In genomic region chr9:8514760-8515159, GRCh38 we compare ENCODE assay signal across 18 cellular contexts.
DNase-seq lines count a peak whose midpoint lies in the region; ATAC-seq and TF ChIP-seq lines count a peak whose summit lies in the region.
"Had no signal": no experiment of that assay in that cellular context is flagged by ENCODE, and none has a peak within 500 bp of the region (broad histone marks: within the 10 kb centered on the region; RNA-seq: fewer than 3 reads in every experiment).

No MANE protein-coding gene starts in this region.

- no peaks in the 10 kb centered on the region for H3K4me1 Mint-ChIP-seq in glutamatergic neuron (ENCODE audit: low read depth, unreplicated experiment)
- H3K4me1 Mint-ChIP-seq in Caco-2 (ENCODE audit: low read depth, unreplicated experiment): no peaks in the 10 kb centered on the region
- H3K4me1 Mint-ChIP-seq: CD14-positive monocyte had no signal

- H3K36me3 ChIP-seq in vagina: no peaks in the 10 kb centered on the region
- H3K36me3 ChIP-seq in Caco-2 (ENCODE audit: control insufficient read depth, insufficient read depth, low read length): no peaks in the 10 kb centered on the region

- H3K4me1 ChIP-seq in vagina (no peaks in the 10 kb centered on the region), Caco-2 (no peaks in the 10 kb centered on the region)
- H3K4me1 ChIP-seq: SJCRH30 had no signal

- H3K4me3 Mint-ChIP-seq in glutamatergic neuron (ENCODE audit: unreplicated experiment): peak overlapping the region; percentile 9
- H3K4me3 Mint-ChIP-seq in Caco-2 (ENCODE audit: unreplicated experiment): no peak overlapping the region
- H3K4me3 Mint-ChIP-seq: CD14-positive monocyte had no signal

- H3K27me3 Mint-ChIP-seq in glutamatergic neuron (ENCODE audit: unreplicated experiment) (peaks cover 6% of the 10 kb centered on the region), Caco-2 (ENCODE audit: insufficient read depth, unreplicated experiment) (no peaks in the 10 kb centered on the region)

- H3K27ac Mint-ChIP-seq in glutamatergic neuron (ENCODE audit: unreplicated experiment) (no peak overlapping the region), Caco-2 (ENCODE audit: unreplicated experiment) (no peak overlapping the region)
- H3K27ac Mint-ChIP-seq: CD14-positive monocyte had no signal

- peak; percentile 25 for TF ChIP-seq CTCF in 22Rv1 (IDR thresholded peaks at IDR 0.05)
- peak; percentile 18; the same call in 1 of the 2 replicates for TF ChIP-seq CTCF in VCaP (conservative IDR thresholded peaks at IDR 0.05)
- no peak for TF ChIP-seq CTCF in glutamatergic neuron (IDR thresholded peaks at IDR 0.05; ENCODE audit: partially characterized antibody, unreplicated experiment)
- no peak for TF ChIP-seq CTCF in vagina (IDR thresholded peaks at IDR 0.05)
- TF ChIP-seq CTCF in Caco-2 (IDR thresholded peaks at IDR 0.05; ENCODE audit: insufficient read depth in 1 of 2, low read depth in 1 of 2, low read length in 1 of 2, severe bottlenecking in 1 of 2, unreplicated experiment in 1 of 2): no peak

- DNase-seq in ELF-1 (ENCODE audit: low read depth, low spot score) (peak; percentile 22), glutamatergic neuron (no peak), vagina (ENCODE audit: extremely low spot score in 2 of 2) (no peak), Caco-2 (no peak)
- DNase-seq: EL, NCI-H1436, NCI-H2029, NCI-H510A treated with DMSO at 0.1 percent for 48 hours, PC-3, SJCRH30 had no signal

- CTCF ChIA-PET in Caco-2 (lab: Charles Lee): no interaction called here

- POLR2A ChIA-PET in Caco-2 (lab: Charles Lee): no interaction called here

- ATAC-seq in HG03432 (IDR thresholded peaks at IDR 0.05; ENCODE audit: unreplicated experiment) (no peak), GM19395 (IDR thresholded peaks at IDR 0.05; ENCODE audit: unreplicated experiment) (no peak)
- ATAC-seq: HCT116, K562, PC-3 had no signal

- no peaks in the 10 kb centered on the region for H3K9me3 Mint-ChIP-seq in glutamatergic neuron (ENCODE audit: unreplicated experiment)
- no peaks in the 10 kb centered on the region for H3K9me3 Mint-ChIP-seq in Caco-2 (ENCODE audit: unreplicated experiment)

- H3K4me3 ChIP-seq in vagina (no peak overlapping the region), Caco-2 (ENCODE audit: low read depth, low read length) (no peak overlapping the region)
- H3K4me3 ChIP-seq: K562, SJCRH30 had no signal

- intact Hi-C loops in vagina (cut with DNase I): no loop called here
- intact Hi-C loops in Caco-2 (cut with micrococcal nuclease; ENCODE audit: unreplicated experiment): no loop called here

- H3K36me3 Mint-ChIP-seq in glutamatergic neuron (ENCODE audit: unreplicated experiment) (no peaks in the 10 kb centered on the region), Caco-2 (ENCODE audit: insufficient read depth, unreplicated experiment) (no peaks in the 10 kb centered on the region)
- H3K36me3 Mint-ChIP-seq: CD14-positive monocyte had no signal

- no peak for TF ChIP-seq POLR2A in vagina (IDR thresholded peaks at IDR 0.05)

- H3K27ac ChIP-seq in 22Rv1 (no peak overlapping the region), VCaP (no peak overlapping the region), vagina (no peak overlapping the region)
- H3K27ac ChIP-seq: RWPE1, SJCRH30 had no signal

- no peaks in the 10 kb centered on the region for H3K27me3 ChIP-seq in vagina
- H3K27me3 ChIP-seq in Caco-2 (replicated peaks; ENCODE audit: control insufficient read depth, insufficient read depth, low read length): no peaks in the 10 kb centered on the region
- H3K27me3 ChIP-seq: SJCRH30 had no signal

- H3K9me3 ChIP-seq in vagina (no peaks in the 10 kb centered on the region), Caco-2 (no peaks in the 10 kb centered on the region)
- H3K9me3 ChIP-seq: SJCRH30 had no signal

- BruUV-seq in Caco-2 (replicated peaks; lab: Mats Ljungman, UMichigan): no TSS peak

Comparison
In these comparisons a context has a peak if more than half of its experiments do, and no peak if none do; other contexts are left out.
1. CTCF ChIP-seq: peak in 22Rv1 (single experiment) and VCaP (single experiment); none in glutamatergic neuron (single experiment), vagina (0 of 3) and Caco-2 (0 of 2).